1 cellular context compared by ENCODE assay signal in the genomic region with DNA sequence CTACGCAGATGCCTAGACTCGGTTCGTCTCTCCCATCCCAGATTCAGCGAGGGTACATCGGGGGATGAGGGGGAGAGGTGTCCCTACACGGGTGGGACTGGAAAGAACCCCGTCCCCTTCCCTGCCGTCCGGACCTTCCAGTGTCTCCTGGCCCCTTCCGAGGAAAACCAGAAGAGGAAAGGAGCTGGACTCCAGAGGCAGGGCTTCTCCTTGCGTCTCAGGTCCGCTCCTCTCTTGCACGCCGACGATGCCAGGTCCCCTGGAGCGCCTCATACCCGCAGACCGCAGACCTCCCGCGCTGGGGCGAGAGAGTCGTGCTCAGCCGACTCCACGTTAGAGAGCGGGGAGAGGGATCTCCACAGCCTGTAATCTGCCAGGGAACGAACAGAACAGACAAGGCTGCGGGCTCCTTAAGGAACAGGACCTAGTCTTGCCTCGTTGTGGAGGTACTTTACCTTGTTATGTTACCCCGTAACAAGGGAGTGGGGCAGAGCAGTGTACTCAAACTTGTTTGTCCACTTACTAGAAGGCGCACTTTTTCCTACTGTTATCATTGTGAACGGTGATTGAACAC.
TF ChIP-seq lines count a peak whose summit lies in the region.

No MANE protein-coding gene starts in this region.

TF ChIP-seq in K562, 482 proteins besides CTCF, POLR2A, EP300 and RAD21 (continues in another document):
- TF ChIP-seq, protein P1, sequence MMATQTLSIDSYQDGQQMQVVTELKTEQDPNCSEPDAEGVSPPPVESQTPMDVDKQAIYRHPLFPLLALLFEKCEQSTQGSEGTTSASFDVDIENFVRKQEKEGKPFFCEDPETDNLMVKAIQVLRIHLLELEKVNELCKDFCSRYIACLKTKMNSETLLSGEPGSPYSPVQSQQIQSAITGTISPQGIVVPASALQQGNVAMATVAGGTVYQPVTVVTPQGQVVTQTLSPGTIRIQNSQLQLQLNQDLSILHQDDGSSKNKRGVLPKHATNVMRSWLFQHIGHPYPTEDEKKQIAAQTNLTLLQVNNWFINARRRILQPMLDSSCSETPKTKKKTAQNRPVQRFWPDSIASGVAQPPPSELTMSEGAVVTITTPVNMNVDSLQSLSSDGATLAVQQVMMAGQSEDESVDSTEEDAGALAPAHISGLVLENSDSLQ (IDR thresholded peaks at IDR 0.05) = no peak
- no peak for TF ChIP-seq KAT2B (IDR thresholded peaks at IDR 0.05; ENCODE audit: low read depth, low read length)
- peak in 1 of 2 experiments; percentile 28; a peak in 2 of 4 replicates for TF ChIP-seq HDAC1 (IDR thresholded peaks at IDR 0.05)
- TF ChIP-seq CREM (IDR thresholded peaks at IDR 0.05; ENCODE audit: low read depth) = 0 out of 2 replicates have a peak, but pooled peaks have one; percentile 2
- no peak for TF ChIP-seq KAT7 (CRISPR knock-in tag; IDR thresholded peaks at IDR 0.05; ENCODE audit: borderline replicate concordance)
- peak in 1 of 2 experiments; percentile 3; a peak in 1 of 4 replicates for TF ChIP-seq RCOR1 (IDR thresholded peaks at IDR 0.05; ENCODE audit: borderline replicate concordance in 1 of 2, low read depth in 2 of 2, low read length in 2 of 2)
- peak; percentile 70; the same call in 1 of the 2 replicates for TF ChIP-seq BCOR (IDR thresholded peaks at IDR 0.05)
- TF ChIP-seq, protein P2, sequence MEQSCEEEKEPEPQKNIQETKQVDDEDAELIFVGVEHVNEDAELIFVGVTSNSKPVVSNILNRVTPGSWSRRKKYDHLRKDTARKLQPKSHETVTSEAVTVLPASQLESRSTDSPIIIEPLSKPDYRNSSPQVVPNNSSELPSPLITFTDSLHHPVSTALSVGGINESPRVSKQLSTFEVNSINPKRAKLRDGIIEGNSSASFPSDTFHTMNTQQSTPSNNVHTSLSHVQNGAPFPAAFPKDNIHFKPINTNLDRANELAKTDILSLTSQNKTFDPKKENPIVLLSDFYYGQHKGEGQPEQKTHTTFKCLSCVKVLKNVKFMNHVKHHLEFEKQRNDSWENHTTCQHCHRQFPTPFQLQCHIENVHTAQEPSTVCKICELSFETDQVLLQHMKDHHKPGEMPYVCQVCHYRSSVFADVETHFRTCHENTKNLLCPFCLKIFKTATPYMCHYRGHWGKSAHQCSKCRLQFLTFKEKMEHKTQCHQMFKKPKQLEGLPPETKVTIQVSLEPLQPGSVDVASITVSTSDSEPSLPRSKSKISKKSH (CRISPR knock-in tag; IDR thresholded peaks at IDR 0.05) = no peak
- TF ChIP-seq MYNN (IDR thresholded peaks at IDR 0.05) = no peak
- TF ChIP-seq MYNN (CRISPR knock-in tag; IDR thresholded peaks at IDR 0.05) = no peak
- TF ChIP-seq, protein P3, sequence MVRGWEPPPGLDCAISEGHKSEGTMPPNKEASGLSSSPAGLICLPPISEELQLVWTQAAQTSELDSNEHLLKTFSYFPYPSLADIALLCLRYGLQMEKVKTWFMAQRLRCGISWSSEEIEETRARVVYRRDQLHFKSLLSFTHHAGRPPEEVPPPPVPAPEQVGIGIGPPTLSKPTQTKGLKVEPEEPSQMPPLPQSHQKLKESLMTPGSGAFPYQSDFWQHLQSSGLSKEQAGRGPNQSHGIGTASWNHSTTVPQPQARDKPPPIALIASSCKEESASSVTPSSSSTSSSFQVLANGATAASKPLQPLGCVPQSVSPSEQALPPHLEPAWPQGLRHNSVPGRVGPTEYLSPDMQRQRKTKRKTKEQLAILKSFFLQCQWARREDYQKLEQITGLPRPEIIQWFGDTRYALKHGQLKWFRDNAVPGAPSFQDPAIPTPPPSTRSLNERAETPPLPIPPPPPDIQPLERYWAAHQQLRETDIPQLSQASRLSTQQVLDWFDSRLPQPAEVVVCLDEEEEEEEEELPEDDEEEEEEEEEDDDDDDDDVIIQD (CRISPR knock-in tag; IDR thresholded peaks at IDR 0.05) = 0 out of 2 replicates have a peak, but pooled peaks have one; percentile 66
- TF ChIP-seq CEBPB (tag; IDR thresholded peaks at IDR 0.05) = no peak
- no peak for TF ChIP-seq NR1H2 (CRISPR knock-in tag; IDR thresholded peaks at IDR 0.05)
- TF ChIP-seq ATF2 (CRISPR knock-in tag; IDR thresholded peaks at IDR 0.05) = no peak
- peak; percentile 69; the same call in 1 of the 2 replicates for TF ChIP-seq TCF7 (IDR thresholded peaks at IDR 0.05; ENCODE audit: borderline replicate concordance)
- TF ChIP-seq ETS2 (tag; IDR thresholded peaks at IDR 0.05; ENCODE audit: borderline replicate concordance, poor library complexity, severe bottlenecking) = no peak
- TF ChIP-seq, protein P4, sequence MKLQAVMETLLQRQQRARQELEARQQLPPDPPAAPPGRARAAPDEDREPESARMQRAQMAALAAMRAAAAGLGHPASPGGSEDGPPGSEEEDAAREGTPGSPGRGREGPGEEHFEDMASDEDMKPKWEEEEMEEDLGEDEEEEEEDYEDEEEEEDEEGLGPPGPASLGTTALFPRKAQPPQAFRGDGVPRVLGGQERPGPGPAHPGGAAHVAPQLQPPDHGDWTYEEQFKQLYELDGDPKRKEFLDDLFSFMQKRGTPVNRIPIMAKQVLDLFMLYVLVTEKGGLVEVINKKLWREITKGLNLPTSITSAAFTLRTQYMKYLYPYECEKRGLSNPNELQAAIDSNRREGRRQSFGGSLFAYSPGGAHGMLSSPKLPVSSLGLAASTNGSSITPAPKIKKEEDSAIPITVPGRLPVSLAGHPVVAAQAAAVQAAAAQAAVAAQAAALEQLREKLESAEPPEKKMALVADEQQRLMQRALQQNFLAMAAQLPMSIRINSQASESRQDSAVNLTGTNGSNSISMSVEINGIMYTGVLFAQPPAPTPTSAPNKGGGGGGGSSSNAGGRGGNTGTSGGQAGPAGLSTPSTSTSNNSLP (IDR thresholded peaks at IDR 0.05; ENCODE audit: borderline replicate concordance, low read depth, low read length) = no peak
- 0 out of 2 replicates have a peak, but pooled peaks have one; percentile 34 for TF ChIP-seq SMARCA5 (IDR thresholded peaks at IDR 0.05)
- TF ChIP-seq DPF2 (IDR thresholded peaks at IDR 0.05) = 0 out of 2 replicates have a peak, but pooled peaks have one; percentile 13
- TF ChIP-seq CBFA2T2 (conservative IDR thresholded peaks at IDR 0.05) = no peak
- no peak for TF ChIP-seq E4F1 (CRISPR knock-in tag; IDR thresholded peaks at IDR 0.05; ENCODE audit: borderline replicate concordance)
- TF ChIP-seq RBM22 (IDR thresholded peaks at IDR 0.05; ENCODE audit: low read depth, low read length, poor library complexity, severe bottlenecking) = no peak
- no peak for TF ChIP-seq RBM15 (IDR thresholded peaks at IDR 0.05; ENCODE audit: insufficient read depth, low read length)
- TF ChIP-seq PHF20 (IDR thresholded peaks at IDR 0.05; ENCODE audit: partially characterized antibody) = peak; percentile 24
- TF ChIP-seq ZNF143 (CRISPR knock-in tag; IDR thresholded peaks at IDR 0.05) = no peak
- no peak for TF ChIP-seq PHB2 (IDR thresholded peaks at IDR 0.05; ENCODE audit: low read depth)
- TF ChIP-seq, protein P5, sequence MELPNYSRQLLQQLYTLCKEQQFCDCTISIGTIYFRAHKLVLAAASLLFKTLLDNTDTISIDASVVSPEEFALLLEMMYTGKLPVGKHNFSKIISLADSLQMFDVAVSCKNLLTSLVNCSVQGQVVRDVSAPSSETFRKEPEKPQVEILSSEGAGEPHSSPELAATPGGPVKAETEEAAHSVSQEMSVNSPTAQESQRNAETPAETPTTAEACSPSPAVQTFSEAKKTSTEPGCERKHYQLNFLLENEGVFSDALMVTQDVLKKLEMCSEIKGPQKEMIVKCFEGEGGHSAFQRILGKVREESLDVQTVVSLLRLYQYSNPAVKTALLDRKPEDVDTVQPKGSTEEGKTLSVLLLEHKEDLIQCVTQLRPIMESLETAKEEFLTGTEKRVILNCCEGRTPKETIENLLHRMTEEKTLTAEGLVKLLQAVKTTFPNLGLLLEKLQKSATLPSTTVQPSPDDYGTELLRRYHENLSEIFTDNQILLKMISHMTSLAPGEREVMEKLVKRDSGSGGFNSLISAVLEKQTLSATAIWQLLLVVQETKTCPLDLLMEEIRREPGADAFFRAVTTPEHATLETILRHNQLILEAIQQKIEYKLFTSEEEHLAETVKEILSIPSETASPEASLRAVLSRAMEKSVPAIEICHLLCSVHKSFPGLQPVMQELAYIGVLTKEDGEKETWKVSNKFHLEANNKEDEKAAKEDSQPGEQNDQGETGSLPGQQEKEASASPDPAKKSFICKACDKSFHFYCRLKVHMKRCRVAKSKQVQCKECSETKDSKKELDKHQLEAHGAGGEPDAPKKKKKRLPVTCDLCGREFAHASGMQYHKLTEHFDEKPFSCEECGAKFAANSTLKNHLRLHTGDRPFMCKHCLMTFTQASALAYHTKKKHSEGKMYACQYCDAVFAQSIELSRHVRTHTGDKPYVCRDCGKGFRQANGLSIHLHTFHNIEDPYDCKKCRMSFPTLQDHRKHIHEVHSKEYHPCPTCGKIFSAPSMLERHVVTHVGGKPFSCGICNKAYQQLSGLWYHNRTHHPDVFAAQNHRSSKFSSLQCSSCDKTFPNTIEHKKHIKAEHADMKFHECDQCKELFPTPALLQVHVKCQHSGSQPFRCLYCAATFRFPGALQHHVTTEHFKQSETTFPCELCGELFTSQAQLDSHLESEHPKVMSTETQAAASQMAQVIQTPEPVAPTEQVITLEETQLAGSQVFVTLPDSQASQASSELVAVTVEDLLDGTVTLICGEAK (IDR thresholded peaks at IDR 0.05) = peak; percentile 65
- TF ChIP-seq, protein P5 (CRISPR knock-in tag; IDR thresholded peaks at IDR 0.05) = no peak
- TF ChIP-seq GABPB1 (CRISPR knock-in tag; IDR thresholded peaks at IDR 0.05) = peak; percentile 48; the same call in 1 of the 2 replicates
- TF ChIP-seq BHLHE40 (IDR thresholded peaks at IDR 0.05; ENCODE audit: low read length) = peak; percentile 55; the same call in 1 of the 2 replicates
- TF ChIP-seq MEF2A (IDR thresholded peaks at IDR 0.05; ENCODE audit: control insufficient read depth, low read depth, low read length) = no peak
- no peak for TF ChIP-seq GATAD2A (IDR thresholded peaks at IDR 0.05)
- no peak for TF ChIP-seq BDP1 (IDR thresholded peaks at IDR 0.05; ENCODE audit: insufficient read depth, insufficient read length)
- TF ChIP-seq MYC (IDR thresholded peaks at IDR 0.05; ENCODE audit: low read depth, low read length) = no peak; the same call in 1 of the 2 replicates
- TF ChIP-seq MYC (CRISPR knock-in tag; IDR thresholded peaks at IDR 0.05; ENCODE audit: borderline replicate concordance, low read depth) = peak; percentile 59; the same call in 1 of the 2 replicates
- peak; percentile 71; the same call in 1 of the 2 replicates for TF ChIP-seq ZNF41 (CRISPR knock-in tag; conservative IDR thresholded peaks at IDR 0.05)
- no peak for TF ChIP-seq CHD1 (IDR thresholded peaks at IDR 0.05; ENCODE audit: low read length)
- TF ChIP-seq ZNF584 (CRISPR knock-in tag; IDR thresholded peaks at IDR 0.05; ENCODE audit: low read depth) = no peak
- no peak for TF ChIP-seq RFX7 (CRISPR knock-in tag; IDR thresholded peaks at IDR 0.05)
- peak in 1 of 2 experiments; percentile 61; a peak in 2 of 4 replicates for TF ChIP-seq TEAD1 (CRISPR knock-in tag; IDR thresholded peaks at IDR 0.05)
- TF ChIP-seq SP2 (IDR thresholded peaks at IDR 0.05; ENCODE audit: extremely low read depth, low read depth, low read length, poor library complexity, severe bottlenecking) = no peak
